8 cellular contexts compared by ENCODE assay signal in the genomic region with DNA sequence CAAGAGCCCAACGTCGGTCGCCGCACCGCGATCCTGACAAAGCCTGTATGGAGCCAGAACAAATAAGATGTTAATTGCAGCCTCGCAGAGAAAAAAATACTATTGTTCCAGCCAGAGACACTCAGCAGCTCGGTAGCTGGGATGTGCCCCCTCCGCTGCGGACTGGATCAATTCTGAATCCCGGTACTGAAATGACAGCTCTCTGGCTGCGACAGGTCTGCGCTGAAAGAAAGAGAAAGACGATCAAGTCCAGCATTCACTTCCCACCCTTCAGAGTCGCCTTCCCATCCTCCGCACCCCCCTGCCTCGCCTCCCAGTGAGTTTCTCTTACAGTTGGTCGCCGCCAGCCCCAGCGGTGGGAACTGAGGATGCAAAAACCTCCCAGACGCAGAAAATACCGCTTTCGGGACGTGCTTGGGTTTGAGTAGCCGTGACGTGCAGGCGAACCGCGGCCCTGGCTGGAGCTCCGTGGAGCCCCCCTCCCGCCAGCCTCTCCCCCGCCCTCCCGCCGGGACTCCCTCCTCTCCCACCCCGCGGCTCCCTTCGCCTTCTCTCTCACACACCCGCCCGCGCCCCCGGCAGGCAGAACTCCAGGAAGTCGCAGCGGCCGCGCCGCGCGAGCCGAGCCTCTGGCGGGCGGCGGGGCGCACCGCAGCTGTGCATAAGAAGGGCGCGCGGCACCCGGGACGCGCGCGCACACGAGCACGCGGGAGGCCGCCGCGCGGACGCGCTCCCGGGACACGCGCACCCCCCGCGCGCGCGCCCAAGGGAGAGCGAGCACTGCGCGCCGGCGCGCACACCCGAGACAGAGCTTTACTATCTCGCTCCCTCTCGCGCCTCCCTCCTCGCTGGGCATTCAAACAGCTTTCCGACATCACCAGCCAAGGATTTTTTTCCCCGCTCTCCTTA. TPM values are rescaled to one million over a fixed set of nuclear protein-coding genes. Genes with fewer than 3 reads are reported as not detected.
A peak's percentile ranks its signal among the peaks of the same experiment; 100 is the strongest.
DNase-seq lines count a peak whose midpoint lies in the region; ATAC-seq and TF ChIP-seq lines count a peak whose summit lies in the region.

ADGRB3 (plus strand) TSS at position 780 of the 909 bp plus-strand sequence. CDS start 3,394 bp downstream, outside the sequence.

- no peak for TF ChIP-seq CTCF in CD14-positive monocyte (IDR thresholded peaks at IDR 0.05)

- peak; percentile 75 for ATAC-seq in HG03280 (IDR thresholded peaks at IDR 0.05; ENCODE audit: unreplicated experiment)

- peaks cover 5 to 8% of the 10 kb centered on the region in 2 donors for H3K27me3 ChIP-seq in stomach smooth muscle (ENCODE audit: control insufficient read depth in 1 of 2, insufficient read depth in 2 of 2, low read length in 2 of 2)

- CTCF ChIA-PET in activated CD4-positive, alpha-beta memory T cell treated with anti-CD3 and anti-CD28 coated beads, Interleukin-2, amount 10 ng/mL, durations not matched to agents 7 days and 5 days (lab: Charles Lee): no interaction called here

- H3K27ac ChIP-seq in stomach smooth muscle (ENCODE audit: low read length): peak within 1 kb of the TSS; percentile 25

- peaks cover 44% of the 10 kb centered on the region for H3K4me1 Mint-ChIP-seq in CD14-positive monocyte
- H3K4me1 Mint-ChIP-seq in activated CD4-positive, alpha-beta memory T cell treated with anti-CD3 and anti-CD28 coated beads, Interleukin-2, amount 10 ng/mL, durations not matched to agents 7 days and 5 days: peaks cover 15% of the 10 kb centered on the region

- no peaks in the 10 kb centered on the region for H3K9me3 ChIP-seq in stomach smooth muscle (ENCODE audit: control insufficient read depth in 2 of 2, low read length in 2 of 2)

- peak within 1 kb of the TSS; percentile 96 to 100 for H3K4me3 Mint-ChIP-seq in CD14-positive monocyte
- H3K4me3 Mint-ChIP-seq in activated CD4-positive, alpha-beta memory T cell treated with anti-CD3 and anti-CD28 coated beads, Interleukin-2, amount 10 ng/mL, durations not matched to agents 7 days and 5 days: peak within 1 kb of the TSS; percentile 68

- H3K36me3 ChIP-seq in stomach smooth muscle (ENCODE audit: control insufficient read depth in 2 of 2, insufficient read depth in 2 of 2, low read length in 2 of 2): no peaks in the 10 kb centered on the region

- peak within 1 kb of the TSS; percentile 77 to 85 for H3K4me3 ChIP-seq in stomach smooth muscle (ENCODE audit: low read length in 2 of 2)

- peak within 1 kb of the TSS; percentile 66 to 72 for H3K9ac ChIP-seq in stomach smooth muscle (ENCODE audit: low read length in 2 of 2)

- peak within 1 kb of the TSS; percentile 37 to 89 (median 86) for H3K27ac Mint-ChIP-seq in CD14-positive monocyte
- H3K27ac Mint-ChIP-seq in activated CD4-positive, alpha-beta memory T cell treated with anti-CD3 and anti-CD28 coated beads, Interleukin-2, amount 10 ng/mL, durations not matched to agents 7 days and 5 days: no peak within 1 kb of the TSS

- H3K9me3 Mint-ChIP-seq in CD14-positive monocyte: peaks cover 0 to 13% (median 0%) of the 10 kb centered on the region in 7 donors
- no peaks in the 10 kb centered on the region for H3K9me3 Mint-ChIP-seq in activated CD4-positive, alpha-beta memory T cell treated with anti-CD3 and anti-CD28 coated beads, Interleukin-2, amount 10 ng/mL, durations not matched to agents 7 days and 5 days

- DNase-seq in CD14-positive monocyte (ENCODE audit: low spot score) (peak; percentile 58), GM19238 (ENCODE audit: insufficient read length, low spot score) (peak; percentile 16), NCI-H345 (lab: John Stamatoyannopoulos, UW) (peak; percentile 95), epidermal melanocyte (ENCODE audit: insufficient read length, low spot score) (peak; percentile 70), medulla oblongata (ENCODE audit: extremely low spot score) (peak; percentile 97)
- DNase-seq in activated CD4-positive, alpha-beta memory T cell treated with anti-CD3 and anti-CD28 coated beads, Interleukin-2, amount 10 ng/mL, durations not matched to agents 7 days and 5 days: peak; percentile 35

- H3K27me3 Mint-ChIP-seq in CD14-positive monocyte (ENCODE audit: low read depth in 3 of 3): peaks cover 35 to 64% (median 57%) of the 10 kb centered on the region in 3 donors
- peaks cover 46% of the 10 kb centered on the region for H3K27me3 Mint-ChIP-seq in activated CD4-positive, alpha-beta memory T cell treated with anti-CD3 and anti-CD28 coated beads, Interleukin-2, amount 10 ng/mL, durations not matched to agents 7 days and 5 days

- peaks cover 0 to 5% of the 10 kb centered on the region in 2 donors for H3K36me3 Mint-ChIP-seq in CD14-positive monocyte
- no peaks in the 10 kb centered on the region for H3K36me3 Mint-ChIP-seq in activated CD4-positive, alpha-beta memory T cell treated with anti-CD3 and anti-CD28 coated beads, Interleukin-2, amount 10 ng/mL, durations not matched to agents 7 days and 5 days (ENCODE audit: low read depth)

- no peaks in the 10 kb centered on the region for H3K4me1 ChIP-seq in stomach smooth muscle (ENCODE audit: control insufficient read depth, insufficient read depth, low read length)

- intact Hi-C loops in CD14-positive monocyte (cut with micrococcal nuclease): no loop called here

- POLR2A ChIA-PET in activated CD4-positive, alpha-beta memory T cell treated with anti-CD3 and anti-CD28 coated beads, Interleukin-2, amount 10 ng/mL, durations not matched to agents 7 days and 5 days (lab: Charles Lee): no interaction called here

RNA-seq across cellular contexts. Expression of gene ADGRB3, which starts in this region (rescaled TPM):
- under 1 TPM; 0.05 to 0.23 TPM for polyA plus RNA-seq in CD14-positive monocyte
- total RNA-seq in activated CD4-positive, alpha-beta memory T cell treated with anti-CD3 and anti-CD28 coated beads, Interleukin-2, amount 10 ng/mL, durations not matched to agents 7 days and 5 days: not detected

Comparison
In these comparisons a context has a peak if more than half of its experiments do, and no peak if none do; other contexts are left out.
1. Peak in every context shown above with its lines: DNase-seq, ATAC-seq, H3K4me3 ChIP-seq and H3K27ac ChIP-seq.
2. Peak in DNase-seq in CD14-positive monocyte; RNA of the gene not detected or under 1 TPM.
3. Peak in DNase-seq in activated CD4-positive, alpha-beta memory T cell treated with anti-CD3 and anti-CD28 coated beads, Interleukin-2, amount 10 ng/mL, durations not matched to agents 7 days and 5 days; RNA of the gene not detected or under 1 TPM.
4. DNase-seq: peak in every context shown above with its lines; median percentile 97 in medulla oblongata; 95 in NCI-H345; 70 in epidermal melanocyte; 58 in CD14-positive monocyte; 35 in activated CD4-positive, alpha-beta memory T cell treated with anti-CD3 and anti-CD28 coated beads, Interleukin-2, amount 10 ng/mL, durations not matched to agents 7 days and 5 days; 16 in GM19238.